In the genomic region with DNA sequence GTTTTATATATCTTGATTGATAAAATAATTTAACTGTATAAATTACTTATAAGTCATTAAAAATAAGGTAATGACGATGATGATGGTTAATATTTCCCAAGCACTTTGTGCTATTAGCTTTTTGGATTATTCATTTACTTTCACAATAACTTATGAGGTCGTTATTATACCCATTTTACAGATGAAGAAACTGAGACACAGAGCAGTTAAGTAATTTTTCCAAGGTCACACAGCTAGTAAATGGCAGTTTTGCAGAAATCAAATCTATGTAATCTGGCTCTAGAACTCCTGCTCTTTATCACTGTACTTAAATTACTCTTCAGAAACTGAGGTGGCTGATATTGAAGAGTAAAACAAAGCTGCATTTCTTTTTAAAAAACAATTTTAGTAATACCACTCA, we compare ENCODE assay signal across 31 cellular contexts.
"Had no signal": no experiment of that assay in that cellular context is flagged by ENCODE, and none has a peak within 500 bp of the region (broad histone marks: within the 10 kb centered on the region; RNA-seq: fewer than 3 reads in every experiment).

No MANE protein-coding gene starts in this region.

- H3K36me3 ChIP-seq: ovary, uterus had no signal

- H3K4me3 Mint-ChIP-seq: natural killer cell; nephron; neural progenitor cell; stimulated activated memory B cell treated with anti-CD40 and anti-IgM and Interleukin-4, amounts not matched to agents 10 μg/mL and 1 μg/mL and 100 μg/mL, for 72 hours; stimulated activated naive CD8-positive, alpha-beta T cell treated with anti-CD3 and anti-CD28 coated beads, Interleukin-15, amount 100 ng/mL, for 72 hours; type B pancreatic cell had no signal

- H3K4me3 ChIP-seq: neural progenitor cell, ovary, psoas muscle, skin epidermis, smooth muscle cell, spleen, suprapubic skin, testis, tibial artery, transverse colon, upper lobe of right lung, uterus had no signal

- H3K27me3 Mint-ChIP-seq: progenitor cell of endocrine pancreas; stimulated activated memory B cell treated with anti-CD40 and anti-IgM and Interleukin-4, amounts not matched to agents 10 μg/mL and 1 μg/mL and 100 μg/mL, for 72 hours; stimulated activated naive CD8-positive, alpha-beta T cell treated with anti-CD3 and anti-CD28 coated beads, Interleukin-15, amount 100 ng/mL, for 72 hours; type B pancreatic cell had no signal

- H3K4me2 ChIP-seq: neural progenitor cell, smooth muscle cell had no signal

- ATAC-seq: natural killer cell; psoas muscle; right cardiac atrium; sciatic nerve; stimulated activated memory B cell treated with anti-CD40 and anti-IgM and Interleukin-4, amounts not matched to agents 10 μg/mL and 1 μg/mL and 100 μg/mL, for 72 hours; stimulated activated naive CD8-positive, alpha-beta T cell treated with anti-CD3 and anti-CD28 coated beads, Interleukin-15, amount 100 ng/mL, for 72 hours; stimulated activated naive CD8-positive, alpha-beta T cell treated with anti-CD3 and anti-CD28 coated beads, Interleukin-15, Interleukin-2, amounts not matched to agents 100 U/mL and 50 U/mL, for 24 hours; upper lobe of right lung had no signal

- H3K9me3 ChIP-seq: ovary, psoas muscle, spleen, suprapubic skin, testis, tibial artery, transverse colon, upper lobe of right lung, uterus had no signal

- H3K9me3 Mint-ChIP-seq: natural killer cell; nephron; neural progenitor cell; stimulated activated memory B cell treated with anti-CD40 and anti-IgM and Interleukin-4, amounts not matched to agents 10 μg/mL and 1 μg/mL and 100 μg/mL, for 72 hours; stimulated activated naive CD8-positive, alpha-beta T cell treated with anti-CD3 and anti-CD28 coated beads, Interleukin-15, amount 100 ng/mL, for 72 hours; type B pancreatic cell had no signal

- H3K79me2 ChIP-seq: parathyroid adenoma had no signal

- H3K4me1 ChIP-seq: neural progenitor cell, parathyroid adenoma, psoas muscle, testis, transverse colon, upper lobe of right lung, uterus had no signal

- H3K27ac Mint-ChIP-seq: natural killer cell; nephron; neural progenitor cell; progenitor cell of endocrine pancreas; stimulated activated memory B cell treated with anti-CD40 and anti-IgM and Interleukin-4, amounts not matched to agents 10 μg/mL and 1 μg/mL and 100 μg/mL, for 72 hours; stimulated activated naive CD8-positive, alpha-beta T cell treated with anti-CD3 and anti-CD28 coated beads, Interleukin-15, amount 100 ng/mL, for 72 hours; type B pancreatic cell had no signal

- H2AFZ ChIP-seq: neural progenitor cell, parathyroid adenoma had no signal

- DNase-seq: natural killer cell; occipital lobe; ovary; posterior cingulate gyrus; psoas muscle; right cardiac atrium; spleen; stimulated activated CD4-positive, alpha-beta T cell treated with anti-CD3 and anti-CD28 coated beads, Interleukin-12 subunit alpha, Interleukin-12 subunit beta, amount 100 ng/mL, for 4 hours; stimulated activated CD4-positive, alpha-beta T cell treated with anti-CD3 and anti-CD28 coated beads, Interleukin-1b, Interleukin-23, amount 100 ng/mL, for 48 hours; stimulated activated CD4-positive, alpha-beta T cell treated with anti-CD3 and anti-CD28 coated beads, Interleukin-4, amount 100 ng/mL, for 1 hour; stimulated activated CD4-positive, alpha-beta T cell treated with anti-CD3 and anti-CD28 coated beads, Interleukin-4, amount 100 ng/mL, for 4 hours; stimulated activated CD8-positive, alpha-beta memory T cell treated with anti-CD3 and anti-CD28 coated beads, Interleukin-4, amount 100 ng/mL, for 48 hours; stimulated activated naive CD4-positive, alpha-beta T cell; stimulated activated naive CD8-positive, alpha-beta T cell treated with anti-CD3 and anti-CD28 coated beads, Interleukin-15, amount 100 ng/mL, for 72 hours; stimulated activated naive CD8-positive, alpha-beta T cell treated with anti-CD3 and anti-CD28 coated beads, Interleukin-15, Interleukin-2, amounts not matched to agents 100 U/mL and 50 U/mL, for 24 hours; substantia nigra; testis; tibial artery; transverse colon; upper lobe of right lung; uterus had no signal

- H3K27me3 ChIP-seq: neural progenitor cell, ovary, spleen, suprapubic skin, testis, tibial artery, transverse colon, upper lobe of right lung, uterus had no signal

- H3K9ac ChIP-seq: neural progenitor cell, parathyroid adenoma had no signal

- H3K4me1 Mint-ChIP-seq: nephron, neural progenitor cell had no signal

- H3K27ac ChIP-seq: neural progenitor cell, ovary, parathyroid adenoma, psoas muscle, skin epidermis, suprapubic skin, testis, tibial artery, transverse colon, upper lobe of right lung, uterus had no signal
